Comparison of ENCODE assay signal across 21 cellular contexts in genomic region chr18:27983780-27984179, GRCh38.
DNase-seq lines count a peak whose midpoint lies in the region; TF ChIP-seq lines count a peak whose summit lies in the region.
"Had no signal": no experiment of that assay in that cellular context is flagged by ENCODE, and none has a peak within 500 bp of the region (broad histone marks: within the 10 kb centered on the region; RNA-seq: fewer than 3 reads in every experiment).

No MANE protein-coding gene starts in this region.

- H3K27ac ChIP-seq in coronary artery: no peak overlapping the region

- peak; percentile 38 for DNase-seq in NCI-H1105 treated with DMSO at 0.1 percent for 48 hours (lab: John Stamatoyannopoulos, UW)
- no peak for DNase-seq in NCI-H1105 (lab: John Stamatoyannopoulos, UW)
- peak; percentile 3 to 18 for DNase-seq in NCI-H2081 (lab: John Stamatoyannopoulos, UW)
- DNase-seq in NCI-H69 (lab: John Stamatoyannopoulos, UW): peak; percentile 41
- DNase-seq in activated CD4-positive, alpha-beta T cell treated with anti-CD3 and anti-CD28 coated beads, Interleukin-2, amount 50 U/mL, for 48 hours: no peak
- DNase-seq in coronary artery (ENCODE audit: low spot score): no peak
- DNase-seq in HuH-7 (ENCODE audit: low spot score): no peak
- DNase-seq: 8988T; AML-193; C1 segment of cervical spinal cord; Calu3; CD8-positive, alpha-beta T cell; DMS53; GDM1; MG63; NCI-H1694 treated with DMSO at 0.1 percent for 48 hours; NCI-H524 treated with DMSO at 0.1 percent for 48 hours; NK-92 treated with Interleukin-12 subunit alpha and Interleukin-12 subunit beta, amount 100 ng/mL, for 24 hours; SIG-M5; SK-N-SH had no signal

- TF ChIP-seq CTCF in coronary artery (IDR thresholded peaks at IDR 0.05): no peak

- no peak overlapping the region for H3K4me3 ChIP-seq in coronary artery
- H3K4me3 ChIP-seq: K562, MG63 had no signal

Comparison
In these comparisons a context has a peak if more than half of its experiments do, and no peak if none do; other contexts are left out.
1. DNase-seq: peak in NCI-H1105 treated with DMSO at 0.1 percent for 48 hours (single experiment), NCI-H2081 (2 of 2) and NCI-H69 (single experiment); none in NCI-H1105 (single experiment), activated CD4-positive, alpha-beta T cell treated with anti-CD3 and anti-CD28 coated beads, Interleukin-2, amount 50 U/mL, for 48 hours (0 of 2), coronary artery (single experiment) and HuH-7 (single experiment).